9 cellular contexts compared by ENCODE assay signal in genomic region chr6:166862978-166863530, GRCh38.
DNase-seq lines count a peak whose midpoint lies in the region; ATAC-seq and TF ChIP-seq lines count a peak whose summit lies in the region.
"Had no signal": no experiment of that assay in that cellular context is flagged by ENCODE, and none has a peak within 500 bp of the region (broad histone marks: within the 10 kb centered on the region; RNA-seq: fewer than 3 reads in every experiment).

No MANE protein-coding gene starts in this region.

- no peak overlapping the region for H3K27ac Mint-ChIP-seq in stimulated activated naive B cell treated with anti-CD40 and anti-IgM and Interleukin-4, amounts not matched to agents 10 μg/mL and 1 μg/mL and 100 μg/mL, for 72 hours
- H3K27ac Mint-ChIP-seq: T-helper 1 cell treated with Interleukin-12 subunit alpha and Interleukin-12 subunit beta and Interleukin-4 antibody, amounts not matched to agents 30 μg/mL and 1 μg/mL, for 36 hours had no signal

- H3K4me3 ChIP-seq in Loucy (ENCODE audit: low read length, poor library complexity, severe bottlenecking) = peak overlapping the region; percentile 73
- H3K4me3 ChIP-seq in left ventricle myocardium inferior = peak overlapping the region; percentile 74

- DNase-seq in NCI-H2227 treated with DMSO at 0.1 percent for 48 hours (lab: John Stamatoyannopoulos, UW) = peak; percentile 33
- no peak for DNase-seq in NCI-H2227 (lab: John Stamatoyannopoulos, UW; ENCODE audit: unreplicated experiment)
- DNase-seq in left ventricle myocardium inferior = no peak
- DNase-seq in stimulated activated naive B cell treated with anti-CD40 and anti-IgM and Interleukin-4, amounts not matched to agents 10 μg/mL and 1 μg/mL and 100 μg/mL, for 72 hours = no peak
- DNase-seq in COLO829 (ENCODE audit: low spot score) = no peak
- no peak for DNase-seq in pons (ENCODE audit: low spot score)

- peak overlapping the region; percentile 55 for H3K27ac ChIP-seq in left ventricle myocardium inferior (replicated peaks)

- no peaks in the 10 kb centered on the region for H3K9me2 ChIP-seq in Loucy (replicated peaks; ENCODE audit: low read depth, low read length)

- H3K4me1 ChIP-seq in Loucy (ENCODE audit: insufficient read depth, low read length, poor library complexity, severe bottlenecking) = peaks cover 9% of the 10 kb centered on the region
- peaks cover 21% of the 10 kb centered on the region for H3K4me1 ChIP-seq in left ventricle myocardium inferior

- peak overlapping the region; percentile 76 for H2AFZ ChIP-seq in Loucy (ENCODE audit: low read length)

- H3K4me2 ChIP-seq in Loucy (ENCODE audit: low read depth, low read length, poor library complexity, severe bottlenecking) = peak overlapping the region; percentile 81

- peak; percentile 52 to 76 for ATAC-seq in stimulated activated naive B cell treated with anti-CD40 and anti-IgM and Interleukin-4, amounts not matched to agents 10 μg/mL and 1 μg/mL and 100 μg/mL, for 72 hours (replicated peaks)
- ATAC-seq in HG03039 (IDR thresholded peaks at IDR 0.05; ENCODE audit: unreplicated experiment) = no peak

- H3K36me3 Mint-ChIP-seq in stimulated activated naive B cell treated with anti-CD40 and anti-IgM and Interleukin-4, amounts not matched to agents 10 μg/mL and 1 μg/mL and 100 μg/mL, for 72 hours = no peaks in the 10 kb centered on the region

- no peaks in the 10 kb centered on the region for H4K20me1 ChIP-seq in Loucy (ENCODE audit: insufficient read depth, low read length, poor library complexity, severe bottlenecking)

- peaks cover 14 to 23% of the 10 kb centered on the region in 2 donors for H3K27me3 Mint-ChIP-seq in stimulated activated naive B cell treated with anti-CD40 and anti-IgM and Interleukin-4, amounts not matched to agents 10 μg/mL and 1 μg/mL and 100 μg/mL, for 72 hours

- H3F3A ChIP-seq in Loucy (ENCODE audit: low read depth) = no peaks in the 10 kb centered on the region

- intact Hi-C loops in left ventricle myocardium inferior (cut with micrococcal nuclease) = no loop called here

- H3K9ac ChIP-seq in Loucy (ENCODE audit: low read depth, low read length, poor library complexity, severe bottlenecking) = peak overlapping the region; percentile 50

- H3K9me3 ChIP-seq in Loucy (ENCODE audit: insufficient read depth, low read depth, low read length) (no peaks in the 10 kb centered on the region), left ventricle myocardium inferior (replicated peaks) (no peaks in the 10 kb centered on the region)

- no peaks in the 10 kb centered on the region for H3K79me2 ChIP-seq in Loucy (ENCODE audit: insufficient read depth, low read length)

- H3K36me3 ChIP-seq in Loucy (ENCODE audit: insufficient read depth, low read length) (no peaks in the 10 kb centered on the region), left ventricle myocardium inferior (no peaks in the 10 kb centered on the region)

- H3K4me3 Mint-ChIP-seq in stimulated activated naive B cell treated with anti-CD40 and anti-IgM and Interleukin-4, amounts not matched to agents 10 μg/mL and 1 μg/mL and 100 μg/mL, for 72 hours = peak overlapping the region; percentile 91 to 95

- peaks cover 7 to 13% of the 10 kb centered on the region in 2 donors for H3K4me1 Mint-ChIP-seq in stimulated activated naive B cell treated with anti-CD40 and anti-IgM and Interleukin-4, amounts not matched to agents 10 μg/mL and 1 μg/mL and 100 μg/mL, for 72 hours

- H3K27me3 ChIP-seq in Loucy (ENCODE audit: insufficient read depth, low read length, poor library complexity, severe bottlenecking) = no peaks in the 10 kb centered on the region
- H3K27me3 ChIP-seq in left ventricle myocardium inferior (ENCODE audit: low read depth) = peaks cover 54% of the 10 kb centered on the region

- TF ChIP-seq CTCF in Loucy (conservative IDR thresholded peaks at IDR 0.05; ENCODE audit: low read length) (0 out of 2 replicates have a peak, but pooled peaks have one; percentile 1), left ventricle myocardium inferior (IDR thresholded peaks at IDR 0.05; ENCODE audit: borderline replicate concordance) (no peak)

- H3K9me3 Mint-ChIP-seq in stimulated activated naive B cell treated with anti-CD40 and anti-IgM and Interleukin-4, amounts not matched to agents 10 μg/mL and 1 μg/mL and 100 μg/mL, for 72 hours = no peaks in the 10 kb centered on the region
- H3K9me3 Mint-ChIP-seq: T-helper 1 cell treated with Interleukin-12 subunit alpha and Interleukin-12 subunit beta and Interleukin-4 antibody, amounts not matched to agents 30 μg/mL and 1 μg/mL, for 36 hours had no signal
